1 cellular context compared by ENCODE assay signal in genomic region chr16:73047536-73048291, GRCh38.
A peak's percentile ranks its signal among the peaks of the same experiment; 100 is the strongest.
TF ChIP-seq lines count a peak whose summit lies in the region.

A gene with protein sequence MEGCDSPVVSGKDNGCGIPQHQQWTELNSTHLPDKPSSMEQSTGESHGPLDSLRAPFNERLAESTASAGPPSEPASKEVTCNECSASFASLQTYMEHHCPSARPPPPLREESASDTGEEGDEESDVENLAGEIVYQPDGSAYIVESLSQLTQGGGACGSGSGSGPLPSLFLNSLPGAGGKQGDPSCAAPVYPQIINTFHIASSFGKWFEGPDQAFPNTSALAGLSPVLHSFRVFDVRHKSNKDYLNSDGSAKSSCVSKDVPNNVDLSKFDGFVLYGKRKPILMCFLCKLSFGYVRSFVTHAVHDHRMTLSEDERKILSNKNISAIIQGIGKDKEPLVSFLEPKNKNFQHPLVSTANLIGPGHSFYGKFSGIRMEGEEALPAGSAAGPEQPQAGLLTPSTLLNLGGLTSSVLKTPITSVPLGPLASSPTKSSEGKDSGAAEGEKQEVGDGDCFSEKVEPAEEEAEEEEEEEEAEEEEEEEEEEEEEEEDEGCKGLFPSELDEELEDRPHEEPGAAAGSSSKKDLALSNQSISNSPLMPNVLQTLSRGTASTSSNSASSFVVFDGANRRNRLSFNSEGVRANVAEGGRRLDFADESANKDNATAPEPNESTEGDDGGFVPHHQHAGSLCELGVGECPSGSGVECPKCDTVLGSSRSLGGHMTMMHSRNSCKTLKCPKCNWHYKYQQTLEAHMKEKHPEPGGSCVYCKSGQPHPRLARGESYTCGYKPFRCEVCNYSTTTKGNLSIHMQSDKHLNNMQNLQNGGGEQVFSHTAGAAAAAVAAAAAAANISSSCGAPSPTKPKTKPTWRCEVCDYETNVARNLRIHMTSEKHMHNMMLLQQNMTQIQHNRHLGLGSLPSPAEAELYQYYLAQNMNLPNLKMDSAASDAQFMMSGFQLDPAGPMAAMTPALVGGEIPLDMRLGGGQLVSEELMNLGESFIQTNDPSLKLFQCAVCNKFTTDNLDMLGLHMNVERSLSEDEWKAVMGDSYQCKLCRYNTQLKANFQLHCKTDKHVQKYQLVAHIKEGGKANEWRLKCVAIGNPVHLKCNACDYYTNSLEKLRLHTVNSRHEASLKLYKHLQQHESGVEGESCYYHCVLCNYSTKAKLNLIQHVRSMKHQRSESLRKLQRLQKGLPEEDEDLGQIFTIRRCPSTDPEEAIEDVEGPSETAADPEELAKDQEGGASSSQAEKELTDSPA (N-terminal part only) (minus strand): TSS chr16:73048128. CDS start chr16:72960145, 87,983 bp downstream.

TF ChIP-seq in HEK293, 187 proteins besides CTCF, POLR2A, EP300 and RAD21 (continued from another document and continues in another):
- TF ChIP-seq PRDM2 (tag by site-specific recombination; IDR thresholded peaks at IDR 0.05; ENCODE audit: borderline replicate concordance), result 0 out of 2 replicates have a peak, but pooled peaks have one; percentile 89
- peak; percentile 83 for TF ChIP-seq ZBTB20 (tag by site-specific recombination; IDR thresholded peaks at IDR 0.05)
- peak; percentile 87 for TF ChIP-seq ZIC2 (tag by site-specific recombination; IDR thresholded peaks at IDR 0.05)
- no peak for TF ChIP-seq MEIS1 (CRISPR knock-in tag; IDR thresholded peaks at IDR 0.05; ENCODE audit: borderline replicate concordance)
- TF ChIP-seq, protein P1, sequence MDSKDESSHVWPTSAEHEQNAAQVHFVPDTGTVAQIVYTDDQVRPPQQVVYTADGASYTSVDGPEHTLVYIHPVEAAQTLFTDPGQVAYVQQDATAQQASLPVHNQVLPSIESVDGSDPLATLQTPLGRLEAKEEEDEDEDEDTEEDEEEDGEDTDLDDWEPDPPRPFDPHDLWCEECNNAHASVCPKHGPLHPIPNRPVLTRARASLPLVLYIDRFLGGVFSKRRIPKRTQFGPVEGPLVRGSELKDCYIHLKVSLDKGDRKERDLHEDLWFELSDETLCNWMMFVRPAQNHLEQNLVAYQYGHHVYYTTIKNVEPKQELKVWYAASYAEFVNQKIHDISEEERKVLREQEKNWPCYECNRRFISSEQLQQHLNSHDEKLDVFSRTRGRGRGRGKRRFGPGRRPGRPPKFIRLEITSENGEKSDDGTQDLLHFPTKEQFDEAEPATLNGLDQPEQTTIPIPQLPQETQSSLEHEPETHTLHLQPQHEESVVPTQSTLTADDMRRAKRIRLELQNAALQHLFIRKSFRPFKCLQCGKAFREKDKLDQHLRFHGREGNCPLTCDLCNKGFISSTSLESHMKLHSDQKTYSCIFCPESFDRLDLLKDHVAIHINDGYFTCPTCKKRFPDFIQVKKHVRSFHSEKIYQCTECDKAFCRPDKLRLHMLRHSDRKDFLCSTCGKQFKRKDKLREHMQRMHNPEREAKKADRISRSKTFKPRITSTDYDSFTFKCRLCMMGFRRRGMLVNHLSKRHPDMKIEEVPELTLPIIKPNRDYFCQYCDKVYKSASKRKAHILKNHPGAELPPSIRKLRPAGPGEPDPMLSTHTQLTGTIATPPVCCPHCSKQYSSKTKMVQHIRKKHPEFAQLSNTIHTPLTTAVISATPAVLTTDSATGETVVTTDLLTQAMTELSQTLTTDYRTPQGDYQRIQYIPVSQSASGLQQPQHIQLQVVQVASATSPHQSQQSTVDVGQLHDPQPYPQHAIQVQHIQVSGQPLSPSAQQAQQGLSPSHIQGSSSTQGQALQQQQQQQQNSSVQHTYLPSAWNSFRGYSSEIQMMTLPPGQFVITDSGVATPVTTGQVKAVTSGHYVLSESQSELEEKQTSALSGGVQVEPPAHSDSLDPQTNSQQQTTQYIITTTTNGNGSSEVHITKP (tag by site-specific recombination; IDR thresholded peaks at IDR 0.05), result peak; percentile 62
- no peak for TF ChIP-seq ZNF660 (tag by site-specific recombination; IDR thresholded peaks at IDR 0.05)
- TF ChIP-seq ZEB2 (tag by site-specific recombination; IDR thresholded peaks at IDR 0.05), result peak; percentile 71
- TF ChIP-seq RBAK (tag by site-specific recombination; IDR thresholded peaks at IDR 0.05), result no peak
- TF ChIP-seq, protein P2, sequence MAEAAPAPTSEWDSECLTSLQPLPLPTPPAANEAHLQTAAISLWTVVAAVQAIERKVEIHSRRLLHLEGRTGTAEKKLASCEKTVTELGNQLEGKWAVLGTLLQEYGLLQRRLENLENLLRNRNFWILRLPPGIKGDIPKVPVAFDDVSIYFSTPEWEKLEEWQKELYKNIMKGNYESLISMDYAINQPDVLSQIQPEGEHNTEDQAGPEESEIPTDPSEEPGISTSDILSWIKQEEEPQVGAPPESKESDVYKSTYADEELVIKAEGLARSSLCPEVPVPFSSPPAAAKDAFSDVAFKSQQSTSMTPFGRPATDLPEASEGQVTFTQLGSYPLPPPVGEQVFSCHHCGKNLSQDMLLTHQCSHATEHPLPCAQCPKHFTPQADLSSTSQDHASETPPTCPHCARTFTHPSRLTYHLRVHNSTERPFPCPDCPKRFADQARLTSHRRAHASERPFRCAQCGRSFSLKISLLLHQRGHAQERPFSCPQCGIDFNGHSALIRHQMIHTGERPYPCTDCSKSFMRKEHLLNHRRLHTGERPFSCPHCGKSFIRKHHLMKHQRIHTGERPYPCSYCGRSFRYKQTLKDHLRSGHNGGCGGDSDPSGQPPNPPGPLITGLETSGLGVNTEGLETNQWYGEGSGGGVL (tag by site-specific recombination; IDR thresholded peaks at IDR 0.05), result peak; percentile 68
- TF ChIP-seq ZNF501 (tag by site-specific recombination; IDR thresholded peaks at IDR 0.05), result peak; percentile 60; the same call in 1 of the 2 replicates
- TF ChIP-seq ZNF132 (tag by site-specific recombination; IDR thresholded peaks at IDR 0.05; ENCODE audit: borderline replicate concordance), result no peak
- TF ChIP-seq GLIS1 (tag by site-specific recombination; IDR thresholded peaks at IDR 0.05), result peak; percentile 85
- TF ChIP-seq ZNF843 (tag by site-specific recombination; IDR thresholded peaks at IDR 0.05), result 0 out of 2 replicates have a peak, but pooled peaks have one; percentile 32
- TF ChIP-seq SCRT2 (tag by site-specific recombination; IDR thresholded peaks at IDR 0.05), result peak; percentile 35; the same call in 1 of the 2 replicates
- no peak; the same call in 1 of the 2 replicates for TF ChIP-seq ZSCAN30 (tag by site-specific recombination; IDR thresholded peaks at IDR 0.05)
- no peak for TF ChIP-seq ZSCAN16 (tag by site-specific recombination; IDR thresholded peaks at IDR 0.05)
- peak; percentile 81 for TF ChIP-seq ZNF366 (tag by site-specific recombination; conservative IDR thresholded peaks at IDR 0.05)
- TF ChIP-seq KLF9 (tag by site-specific recombination; IDR thresholded peaks at IDR 0.05; ENCODE audit: low read depth), result 0 out of 2 replicates have a peak, but pooled peaks have one; percentile 19
- 0 out of 2 replicates have a peak, but pooled peaks have one; percentile 57 for TF ChIP-seq KLF17 (tag by site-specific recombination; IDR thresholded peaks at IDR 0.05)
- TF ChIP-seq ZNF449 (tag by site-specific recombination; IDR thresholded peaks at IDR 0.05), result 0 out of 2 replicates have a peak, but pooled peaks have one; percentile 16
- no peak for TF ChIP-seq SALL2 (tag by site-specific recombination; IDR thresholded peaks at IDR 0.05; ENCODE audit: borderline replicate concordance)
- TF ChIP-seq GFI1B (tag by site-specific recombination; IDR thresholded peaks at IDR 0.05), result no peak
- peak; percentile 70; the same call in 1 of the 2 replicates for TF ChIP-seq ZFP37 (tag by site-specific recombination; IDR thresholded peaks at IDR 0.05)
- TF ChIP-seq, protein P3, sequence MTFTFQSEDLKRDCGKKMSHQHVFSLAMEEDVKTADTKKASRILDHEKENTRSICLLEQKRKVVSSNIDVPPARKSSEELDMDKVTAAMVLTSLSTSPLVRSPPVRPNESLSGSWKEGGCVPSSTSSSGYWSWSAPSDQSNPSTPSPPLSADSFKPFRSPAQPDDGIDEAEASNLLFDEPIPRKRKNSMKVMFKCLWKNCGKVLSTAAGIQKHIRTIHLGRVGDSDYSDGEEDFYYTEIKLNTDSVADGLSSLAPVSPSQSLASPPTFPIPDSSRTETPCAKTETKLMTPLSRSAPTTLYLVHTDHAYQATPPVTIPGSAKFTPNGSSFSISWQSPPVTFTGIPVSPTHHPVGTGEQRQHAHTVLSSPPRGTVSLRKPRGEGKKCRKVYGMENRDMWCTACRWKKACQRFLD (tag by site-specific recombination; IDR thresholded peaks at IDR 0.05), result no peak
- 0 out of 2 replicates have a peak, but pooled peaks have one; percentile 22 for TF ChIP-seq ZNF391 (tag by site-specific recombination; IDR thresholded peaks at IDR 0.05; ENCODE audit: borderline replicate concordance, low read depth)
- peak; percentile 25; the same call in 1 of the 2 replicates for TF ChIP-seq ZFHX2 (tag by site-specific recombination; conservative IDR thresholded peaks at IDR 0.05)
- TF ChIP-seq ZNF341 (tag by site-specific recombination; IDR thresholded peaks at IDR 0.05; ENCODE audit: low read depth), result peak; percentile 99
- 0 out of 2 replicates have a peak, but pooled peaks have one; percentile 25 for TF ChIP-seq KLF1 (tag by site-specific recombination; IDR thresholded peaks at IDR 0.05)
- TF ChIP-seq, protein P4, sequence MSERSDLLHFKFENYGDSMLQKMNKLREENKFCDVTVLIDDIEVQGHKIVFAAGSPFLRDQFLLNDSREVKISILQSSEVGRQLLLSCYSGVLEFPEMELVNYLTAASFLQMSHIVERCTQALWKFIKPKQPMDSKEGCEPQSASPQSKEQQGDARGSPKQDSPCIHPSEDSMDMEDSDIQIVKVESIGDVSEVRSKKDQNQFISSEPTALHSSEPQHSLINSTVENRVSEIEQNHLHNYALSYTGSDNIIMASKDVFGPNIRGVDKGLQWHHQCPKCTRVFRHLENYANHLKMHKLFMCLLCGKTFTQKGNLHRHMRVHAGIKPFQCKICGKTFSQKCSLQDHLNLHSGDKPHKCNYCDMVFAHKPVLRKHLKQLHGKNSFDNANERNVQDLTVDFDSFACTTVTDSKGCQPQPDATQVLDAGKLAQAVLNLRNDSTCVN (tag by site-specific recombination; optimal IDR thresholded peaks at IDR 0.05), result peak; percentile 80
- TF ChIP-seq ZNF600 (tag by site-specific recombination; IDR thresholded peaks at IDR 0.05), result peak; percentile 65
